Comparison of ENCODE assay signal across 11 cellular contexts in the genomic region with DNA sequence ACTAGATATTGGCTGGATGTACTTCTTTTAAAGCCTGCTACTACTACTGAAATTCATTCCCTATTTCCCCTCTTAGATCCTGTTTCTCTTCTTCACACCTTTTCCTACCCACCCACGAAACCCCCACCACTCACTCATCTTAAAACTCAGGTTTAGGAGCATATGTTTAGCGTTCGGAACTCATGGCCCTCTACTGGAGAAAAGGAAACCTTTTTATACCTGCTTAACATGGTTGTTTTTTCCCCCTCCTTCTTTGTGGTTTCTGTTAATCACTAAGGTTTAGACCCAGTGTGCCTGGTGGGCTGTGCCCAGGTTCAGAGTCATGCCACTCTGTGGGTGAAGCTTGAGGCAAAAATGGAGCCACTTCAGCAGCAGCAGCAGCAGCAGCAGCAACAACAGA. TPM values are rescaled to one million over a fixed set of nuclear protein-coding genes. Genes with fewer than 3 reads are reported as not detected.
A peak's percentile ranks its signal among the peaks of the same experiment; 100 is the strongest.
DNase-seq lines count a peak whose midpoint lies in the region; ATAC-seq lines count a peak whose summit lies in the region.
"Had no signal": no experiment of that assay in that cellular context is flagged by ENCODE, and none has a peak within 500 bp of the region (broad histone marks: within the 10 kb centered on the region; RNA-seq: fewer than 3 reads in every experiment).

No MANE protein-coding gene starts in this region.

- H3K36me3 Mint-ChIP-seq in CD4-positive, CD25-positive, alpha-beta regulatory T cell: peaks cover 9% of the 10 kb centered on the region
- peaks cover 0 to 7% (median 6%) of the 10 kb centered on the region in 3 donors for H3K36me3 Mint-ChIP-seq in immature natural killer cell

- H3K9me3 Mint-ChIP-seq in CD4-positive, CD25-positive, alpha-beta regulatory T cell: no peaks in the 10 kb centered on the region
- no peaks in the 10 kb centered on the region for H3K9me3 Mint-ChIP-seq in immature natural killer cell
- H3K9me3 Mint-ChIP-seq: dendritic cell treated with granulocyte-macrophage colony-stimulating factor and Interleukin-4, amounts not matched to agents 40 ng/mL and 50 ng/mL, for 4 days had no signal

- H3K27ac ChIP-seq in CD4-positive, CD25-positive, alpha-beta regulatory T cell (ENCODE audit: insufficient read depth, low read length, poor library complexity, severe bottlenecking): peak overlapping the region; percentile 86
- H3K27ac ChIP-seq: upper lobe of right lung had no signal

- H3K4me1 Mint-ChIP-seq in CD4-positive, CD25-positive, alpha-beta regulatory T cell: peaks cover 33 to 82% (median 52%) of the 10 kb centered on the region in 4 donors
- H3K4me1 Mint-ChIP-seq in immature natural killer cell: peaks cover 81 to 87% of the 10 kb centered on the region in 2 donors

- H3K27me3 Mint-ChIP-seq in CD4-positive, CD25-positive, alpha-beta regulatory T cell: peaks cover 5% of the 10 kb centered on the region
- H3K27me3 Mint-ChIP-seq in immature natural killer cell (ENCODE audit: low read depth in 3 of 3): peaks cover 9 to 13% (median 12%) of the 10 kb centered on the region in 3 donors

- H3K4me1 ChIP-seq in CD4-positive, CD25-positive, alpha-beta regulatory T cell (ENCODE audit: control insufficient read depth, insufficient read depth, low read length, poor library complexity, severe bottlenecking): peaks cover 67% of the 10 kb centered on the region

- in situ Hi-C loops in KBM-7 (cut with MboI; ENCODE audit: low pct_unique_long_range_greater_than_20kb, low sequenced_read_pairs): no loop called here

- ATAC-seq in CD4-positive, CD25-positive, alpha-beta regulatory T cell (ENCODE audit: low read depth in 2 of 2): peak; percentile 28 to 34
- no peak for ATAC-seq in GM18909 (IDR thresholded peaks at IDR 0.05; ENCODE audit: poor library complexity, unreplicated experiment)
- ATAC-seq: upper lobe of right lung had no signal

- peak overlapping the region; percentile 87 to 95 (median 92) for H3K27ac Mint-ChIP-seq in CD4-positive, CD25-positive, alpha-beta regulatory T cell
- peak overlapping the region; percentile 37 to 98 (median 84) for H3K27ac Mint-ChIP-seq in immature natural killer cell
- H3K27ac Mint-ChIP-seq: dendritic cell treated with granulocyte-macrophage colony-stimulating factor and Interleukin-4, amounts not matched to agents 40 ng/mL and 50 ng/mL, for 4 days had no signal

- DNase-seq in CD4-positive, CD25-positive, alpha-beta regulatory T cell: peak; percentile 6 to 81 (median 53)
- DNase-seq in KBM-7 (peak; percentile 68), immature natural killer cell (peak in 2 of 3 donors; percentile 7 to 32), HUDEP-2 (lab: John Stamatoyannopoulos, UW; ENCODE audit: unreplicated experiment in 76 of 76) (no peak), EL (no peak), mucosa of gallbladder (ENCODE audit: low spot score) (no peak)
- DNase-seq in activated T-cell treated with anti-CD3 and anti-CD28 coated beads, Interleukin-2, amount 50 U/mL, for 1 hour: peak; percentile 48
- DNase-seq: DMS79, upper lobe of right lung had no signal

- H3K4me3 Mint-ChIP-seq in CD4-positive, CD25-positive, alpha-beta regulatory T cell: peak overlapping the region; percentile 91 to 95 (median 93)
- H3K4me3 Mint-ChIP-seq in immature natural killer cell: peak overlapping the region; percentile 32 to 98 (median 60)
- H3K4me3 Mint-ChIP-seq: dendritic cell treated with granulocyte-macrophage colony-stimulating factor and Interleukin-4, amounts not matched to agents 40 ng/mL and 50 ng/mL, for 4 days had no signal

- H3K36me3 ChIP-seq in CD4-positive, CD25-positive, alpha-beta regulatory T cell (ENCODE audit: control insufficient read depth, insufficient read depth, low read length): peaks cover 14% of the 10 kb centered on the region

- no peaks in the 10 kb centered on the region for H3K27me3 ChIP-seq in CD4-positive, CD25-positive, alpha-beta regulatory T cell (ENCODE audit: control insufficient read depth, insufficient read depth, low read length)
- H3K27me3 ChIP-seq: upper lobe of right lung had no signal

- peak overlapping the region; percentile 89 for H3K4me3 ChIP-seq in CD4-positive, CD25-positive, alpha-beta regulatory T cell (ENCODE audit: low read depth, low read length)
- H3K4me3 ChIP-seq: upper lobe of right lung had no signal

- H3K9me3 ChIP-seq in CD4-positive, CD25-positive, alpha-beta regulatory T cell (ENCODE audit: control insufficient read depth in 2 of 2, low read length in 2 of 2): no peaks in the 10 kb centered on the region
- H3K9me3 ChIP-seq: upper lobe of right lung had no signal

RNA-seq across cellular contexts. Expression of a gene that starts 2.6 kb away (rescaled TPM):
- 63.5 TPM for total RNA-seq in CD4-positive, CD25-positive, alpha-beta regulatory T cell
- 10 to 100 TPM in 2 of 4 donors, 1 to 10 TPM in 2; 9.7 to 11.2 (median 10.5) TPM for polyA plus RNA-seq in CD4-positive, CD25-positive, alpha-beta regulatory T cell
- 10 to 100 TPM in 1 of 3 donors, 1 to 10 TPM in 2; 3.2 to 17.3 (median 6.6) TPM for polyA plus RNA-seq in immature natural killer cell
- total RNA-seq in mucosa of gallbladder: 6.8 TPM

Comparison
In these comparisons a context has a peak if more than half of its experiments do, and no peak if none do; other contexts are left out.
1. DNase-seq: peak in CD4-positive, CD25-positive, alpha-beta regulatory T cell (3 of 3), KBM-7 (single experiment), activated T-cell treated with anti-CD3 and anti-CD28 coated beads, Interleukin-2, amount 50 U/mL, for 1 hour (single experiment) and immature natural killer cell (2 of 3); none in HUDEP-2 (0 of 76), EL (single experiment) and mucosa of gallbladder (single experiment).